Comparison of ENCODE assay signal across 1 cellular context in genomic region chr9:133351526-133351907, GRCh38.
TF ChIP-seq lines count a peak whose summit lies in the region.

No MANE protein-coding gene starts in this region.

TF ChIP-seq in K562, 482 proteins besides CTCF, POLR2A, EP300 and RAD21:
- TF ChIP-seq, protein P1, sequence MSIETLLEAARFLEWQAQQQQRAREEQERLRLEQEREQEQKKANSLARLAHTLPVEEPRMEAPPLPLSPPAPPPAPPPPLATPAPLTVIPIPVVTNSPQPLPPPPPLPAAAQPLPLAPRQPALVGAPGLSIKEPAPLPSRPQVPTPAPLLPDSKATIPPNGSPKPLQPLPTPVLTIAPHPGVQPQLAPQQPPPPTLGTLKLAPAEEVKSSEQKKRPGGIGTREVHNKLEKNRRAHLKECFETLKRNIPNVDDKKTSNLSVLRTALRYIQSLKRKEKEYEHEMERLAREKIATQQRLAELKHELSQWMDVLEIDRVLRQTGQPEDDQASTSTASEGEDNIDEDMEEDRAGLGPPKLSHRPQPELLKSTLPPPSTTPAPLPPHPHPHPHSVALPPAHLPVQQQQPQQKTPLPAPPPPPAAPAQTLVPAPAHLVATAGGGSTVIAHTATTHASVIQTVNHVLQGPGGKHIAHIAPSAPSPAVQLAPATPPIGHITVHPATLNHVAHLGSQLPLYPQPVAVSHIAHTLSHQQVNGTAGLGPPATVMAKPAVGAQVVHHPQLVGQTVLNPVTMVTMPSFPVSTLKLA (conservative IDR thresholded peaks at IDR 0.05): peak in 1 of 2 experiments; percentile 17; a peak in 1 of 4 replicates
- TF ChIP-seq, protein P2, sequence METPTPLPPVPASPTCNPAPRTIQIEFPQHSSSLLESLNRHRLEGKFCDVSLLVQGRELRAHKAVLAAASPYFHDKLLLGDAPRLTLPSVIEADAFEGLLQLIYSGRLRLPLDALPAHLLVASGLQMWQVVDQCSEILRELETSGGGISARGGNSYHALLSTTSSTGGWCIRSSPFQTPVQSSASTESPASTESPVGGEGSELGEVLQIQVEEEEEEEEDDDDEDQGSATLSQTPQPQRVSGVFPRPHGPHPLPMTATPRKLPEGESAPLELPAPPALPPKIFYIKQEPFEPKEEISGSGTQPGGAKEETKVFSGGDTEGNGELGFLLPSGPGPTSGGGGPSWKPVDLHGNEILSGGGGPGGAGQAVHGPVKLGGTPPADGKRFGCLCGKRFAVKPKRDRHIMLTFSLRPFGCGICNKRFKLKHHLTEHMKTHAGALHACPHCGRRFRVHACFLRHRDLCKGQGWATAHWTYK (CRISPR knock-in tag; IDR thresholded peaks at IDR 0.05): no peak
- TF ChIP-seq ZNF561 (CRISPR knock-in tag; conservative IDR thresholded peaks at IDR 0.05) (no peak), ZNF140 (CRISPR knock-in tag; IDR thresholded peaks at IDR 0.05) (no peak), MXI1 (IDR thresholded peaks at IDR 0.05; ENCODE audit: low read depth, low read length) (no peak), CBX2 (IDR thresholded peaks at IDR 0.05; ENCODE audit: insufficient read depth, low read length, poor library complexity, severe bottlenecking) (no peak), TAF15 (IDR thresholded peaks at IDR 0.05; ENCODE audit: low read depth, low read length) (no peak), PHB2 (IDR thresholded peaks at IDR 0.05; ENCODE audit: low read depth) (no peak), MBD2 (IDR thresholded peaks at IDR 0.05; ENCODE audit: borderline replicate concordance, low read depth) (no peak), RBFOX2 (IDR thresholded peaks at IDR 0.05; ENCODE audit: low read depth, low read length) (0 out of 2 replicates have a peak, but pooled peaks have one; percentile 4), ZNF609 (CRISPR knock-in tag; IDR thresholded peaks at IDR 0.05; ENCODE audit: borderline replicate concordance) (no peak), ZBTB7A (IDR thresholded peaks at IDR 0.05; ENCODE audit: borderline replicate concordance, control insufficient read depth, low read depth, low read length) (no peak)
- TF ChIP-seq, protein P3, sequence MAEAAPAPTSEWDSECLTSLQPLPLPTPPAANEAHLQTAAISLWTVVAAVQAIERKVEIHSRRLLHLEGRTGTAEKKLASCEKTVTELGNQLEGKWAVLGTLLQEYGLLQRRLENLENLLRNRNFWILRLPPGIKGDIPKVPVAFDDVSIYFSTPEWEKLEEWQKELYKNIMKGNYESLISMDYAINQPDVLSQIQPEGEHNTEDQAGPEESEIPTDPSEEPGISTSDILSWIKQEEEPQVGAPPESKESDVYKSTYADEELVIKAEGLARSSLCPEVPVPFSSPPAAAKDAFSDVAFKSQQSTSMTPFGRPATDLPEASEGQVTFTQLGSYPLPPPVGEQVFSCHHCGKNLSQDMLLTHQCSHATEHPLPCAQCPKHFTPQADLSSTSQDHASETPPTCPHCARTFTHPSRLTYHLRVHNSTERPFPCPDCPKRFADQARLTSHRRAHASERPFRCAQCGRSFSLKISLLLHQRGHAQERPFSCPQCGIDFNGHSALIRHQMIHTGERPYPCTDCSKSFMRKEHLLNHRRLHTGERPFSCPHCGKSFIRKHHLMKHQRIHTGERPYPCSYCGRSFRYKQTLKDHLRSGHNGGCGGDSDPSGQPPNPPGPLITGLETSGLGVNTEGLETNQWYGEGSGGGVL (CRISPR knock-in tag; IDR thresholded peaks at IDR 0.05): no peak
